In the genomic region with DNA sequence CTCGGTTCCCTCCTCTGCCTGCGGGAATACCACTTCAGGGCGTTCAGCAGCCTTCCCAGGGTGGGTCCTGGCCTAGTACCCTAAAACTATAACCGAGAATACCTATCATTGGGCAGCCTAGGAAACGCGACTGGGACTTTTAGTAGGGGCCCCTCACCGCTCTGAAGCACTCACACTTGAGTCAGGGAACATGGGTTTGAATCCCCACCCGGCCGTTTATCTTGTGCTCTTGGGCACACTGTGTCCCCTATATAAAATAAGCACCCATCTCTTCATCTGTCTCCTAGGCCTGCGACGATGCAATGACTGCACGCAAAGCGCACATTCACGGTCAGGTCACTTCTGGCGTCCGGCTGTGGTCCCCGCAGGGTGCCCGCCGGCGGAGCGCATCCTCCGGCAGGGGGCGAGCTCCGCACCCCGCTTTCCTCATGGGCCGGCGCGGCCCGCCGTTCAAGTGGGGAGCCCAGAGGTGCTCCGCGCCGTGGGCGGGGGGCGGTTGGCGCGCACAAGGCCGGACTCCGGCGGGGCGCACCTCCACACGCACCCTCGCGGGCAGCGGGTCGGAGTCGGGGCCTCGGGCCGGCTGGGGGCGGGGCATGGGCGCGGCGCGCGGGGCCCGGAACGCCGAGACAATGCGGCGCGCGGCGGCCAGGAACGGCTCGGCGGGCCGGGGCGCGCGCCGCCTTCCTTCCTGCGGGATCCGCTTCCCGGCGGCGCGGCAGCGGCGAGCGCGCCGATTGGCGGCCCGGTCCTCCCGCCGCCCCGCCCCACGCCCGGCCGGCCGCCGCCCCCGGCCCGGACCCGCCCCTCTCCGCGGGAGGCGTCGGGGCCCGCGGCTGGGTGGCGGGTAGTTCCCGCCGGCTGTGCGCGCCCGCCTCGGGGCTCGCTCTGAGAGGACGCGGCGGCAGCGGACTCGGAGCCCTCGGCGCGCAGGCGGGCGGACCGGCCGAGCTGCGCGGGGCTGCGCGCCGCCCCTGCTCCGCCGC, we compare ENCODE assay signal across 7 cellular contexts. TPM values are rescaled to one million over a fixed set of nuclear protein-coding genes. Genes with fewer than 3 reads are reported as not detected.
A peak's percentile ranks its signal among the peaks of the same experiment; 100 is the strongest.
DNase-seq lines count a peak whose midpoint lies in the region; ATAC-seq, FAIRE-seq and TF ChIP-seq lines count a peak whose summit lies in the region.

TSS of gene ASAP2 (plus strand) at position 850 of the 986 bp plus-strand sequence. CDS start 293 bp downstream, outside the sequence.

- no peak within 1 kb of the TSS for H3K23ac ChIP-seq in H1 (ENCODE audit: insufficient read length)

- 4% methylated on average over 61 of the region's 128 CpGs; no CpG with 5 or more reads in 1 of the 2 experiments for WGBS in H1 (ENCODE audit: extremely low coverage in 1 of 2, insufficient coverage in 1 of 2, insufficient read length in 1 of 2, insufficient replicate concordance in 2 of 2, low coverage in 1 of 2, low lambda C conversion rate in 2 of 2, missing lambda C conversion rate in 1 of 2), 2 experiments
- 1 to 3% methylated on average over 54 to 128 of the region's 128 CpGs for WGBS in lung, 2 donors

- TF ChIP-seq EP300 in H1 (IDR thresholded peaks at IDR 0.05; ENCODE audit: borderline replicate concordance in 1 of 2, low read depth in 2 of 2, low read length in 2 of 2), result no peak

- peaks cover 4% of the 10 kb centered on the region; the same call in 1 of the 2 replicates for H3K23me2 ChIP-seq in H1 (ENCODE audit: low read depth, low read length)

- H3K9ac ChIP-seq in H1 (replicated peaks in 1 of 4; ENCODE audit: extremely low read depth in 1 of 4, low read depth in 3 of 4, low read length in 3 of 4), result peak within 1 kb of the TSS; percentile 75 to 98 (median 85)

- H3K36me3 ChIP-seq in HEK293 (ENCODE audit: control insufficient read depth in 2 of 2, insufficient read depth in 1 of 2, low read length in 2 of 2), result no peaks in the 10 kb centered on the region
- H3K36me3 ChIP-seq in H1 (ENCODE audit: control insufficient read depth in 2 of 4, insufficient read depth in 4 of 4, low read length in 3 of 4), result no peaks in the 10 kb centered on the region
- H3K36me3 ChIP-seq in lung (ENCODE audit: control insufficient read depth in 2 of 2, insufficient read depth in 2 of 2, low read length in 2 of 2), result no peaks in the 10 kb centered on the region

- peak within 1 kb of the TSS; percentile 55 for H3K18ac ChIP-seq in H1 (ENCODE audit: extremely low read depth, low read length)

- no peak within 1 kb of the TSS for H2BK12ac ChIP-seq in H1 (ENCODE audit: low read depth, low read length)

- H2BK15ac ChIP-seq in H1 (ENCODE audit: low read length), result peak within 1 kb of the TSS; percentile 72; the same call in 1 of the 2 replicates

- TF ChIP-seq CTCF in GM12864 (IDR thresholded peaks at IDR 0.05; ENCODE audit: low read depth, low read length, missing control alignments) (peak; percentile 59), HEK293 (tag by site-specific recombination; IDR thresholded peaks at IDR 0.05) (peak; percentile 71), H1 (IDR thresholded peaks at IDR 0.05; ENCODE audit: control extremely low read depth in 1 of 3, insufficient read depth in 1 of 3, low read depth in 1 of 3, low read length in 3 of 3) (peak; percentile 56 to 72 (median 63)), lung (IDR thresholded peaks at IDR 0.05; ENCODE audit: control extremely low read depth, extremely low read depth) (peak; percentile 39)

- H3K79me2 ChIP-seq in H1 (ENCODE audit: control insufficient read depth in 1 of 2, insufficient read depth in 2 of 2, low read length in 2 of 2), result peaks cover 0 to 19% of the 10 kb centered on the region in 2 experiments; a peak in 2 of 4 replicates

- no peaks in the 10 kb centered on the region for H3K79me1 ChIP-seq in H1 (ENCODE audit: low read depth, low read length)

- peak within 1 kb of the TSS; percentile 38 for H4K91ac ChIP-seq in H1 (replicated peaks; ENCODE audit: insufficient read length, low read length)

- peak within 1 kb of the TSS; percentile 97 for H4K8ac ChIP-seq in H1 (ENCODE audit: extremely low read depth, insufficient read depth, low read length)

- H3K27ac ChIP-seq in HEK293 (ENCODE audit: extremely low read depth, low read depth, low read length), result peak within 1 kb of the TSS; percentile 91
- H3K27ac ChIP-seq in H1 (ENCODE audit: low read depth, low read length), result no peak within 1 kb of the TSS
- H3K27ac ChIP-seq in lung (ENCODE audit: low read depth in 1 of 2, low read length in 1 of 2), result peak within 1 kb of the TSS; percentile 91 to 95

- no peak within 1 kb of the TSS for H2AK5ac ChIP-seq in H1 (ENCODE audit: low read depth, low read length)

- H2BK120ac ChIP-seq in H1 (replicated peaks; ENCODE audit: low read depth, low read length), result no peak within 1 kb of the TSS

- H3K56ac ChIP-seq in H1 (replicated peaks; ENCODE audit: insufficient read length, low read depth, low read length), result no peak within 1 kb of the TSS

- H2AFZ ChIP-seq in H1 (ENCODE audit: low read length), result peak within 1 kb of the TSS; percentile 66

- peaks cover 10% of the 10 kb centered on the region for H3K4me1 ChIP-seq in HEK293 (ENCODE audit: control insufficient read depth, insufficient read depth, low read length)
- peaks cover 0 to 6% (median 3%) of the 10 kb centered on the region in 4 experiments; a peak in 4 of 7 replicates for H3K4me1 ChIP-seq in H1 (replicated peaks in 1 of 4; ENCODE audit: control insufficient read depth in 3 of 4, insufficient read depth in 4 of 4, low read length in 3 of 4)
- peaks cover 0 to 4% of the 10 kb centered on the region in 2 donors for H3K4me1 ChIP-seq in lung (ENCODE audit: control insufficient read depth in 2 of 2, insufficient read depth in 2 of 2, low read length in 2 of 2)

- peak; percentile 78 for ATAC-seq in lung (ENCODE audit: insufficient read depth, low FRiP score)

- peak; percentile 31 to 63; a peak in 2 of 4 replicates for TF ChIP-seq RAD21 in H1 (IDR thresholded peaks at IDR 0.05 in 1 of 2, conservative IDR thresholded peaks at IDR 0.05 in 1 of 2; ENCODE audit: low read depth in 2 of 2, low read length in 2 of 2)

- H3K4me2 ChIP-seq in H1 (ENCODE audit: insufficient read depth in 1 of 2, low read depth in 2 of 2, low read length in 2 of 2), result peak within 1 kb of the TSS; percentile 70 to 89

- no peak within 1 kb of the TSS for H4K5ac ChIP-seq in H1 (ENCODE audit: insufficient read length, low read depth, low read length)

- peak within 1 kb of the TSS; percentile 38 for H3K14ac ChIP-seq in H1 (ENCODE audit: insufficient read length)

- no peak for FAIRE-seq in H1 (lab: Jason Lieb, UNC)

- H3K4ac ChIP-seq in H1 (replicated peaks; ENCODE audit: insufficient read length, low read depth, low read length), result peak within 1 kb of the TSS; percentile 95

- H3K9me3 ChIP-seq in HEK293 (ENCODE audit: control insufficient read depth, insufficient read depth, low read depth, low read length), result no peaks in the 10 kb centered on the region
- no peaks in the 10 kb centered on the region for H3K9me3 ChIP-seq in H1 (ENCODE audit: insufficient read depth in 2 of 2, low read depth in 1 of 2, low read length in 1 of 2)
- no peaks in the 10 kb centered on the region for H3K9me3 ChIP-seq in lung (ENCODE audit: control insufficient read depth in 2 of 2, insufficient read depth in 1 of 2, low read length in 1 of 2)

- H3K4me3 ChIP-seq in GM12864 (ENCODE audit: low read depth, low read length), result peak within 1 kb of the TSS; percentile 44
- peak within 1 kb of the TSS; percentile 93 for H3K4me3 ChIP-seq in HEK293 (ENCODE audit: low read depth, low read length)
- peak within 1 kb of the TSS; percentile 67 to 95 (median 80) for H3K4me3 ChIP-seq in H1 (ENCODE audit: extremely low read depth in 1 of 4, insufficient read depth in 2 of 4, low read depth in 3 of 4, low read length in 4 of 4)
- peak within 1 kb of the TSS; percentile 94 for H3K4me3 ChIP-seq in lung

- H3K27me3 ChIP-seq in H1 (replicated peaks in 1 of 4; ENCODE audit: control insufficient read depth in 3 of 4, extremely low read depth in 1 of 4, insufficient read depth in 3 of 4, low read length in 3 of 4) (peaks cover 0 to 6% (median 3%) of the 10 kb centered on the region in 4 experiments; a peak in 3 of 7 replicates), lung (ENCODE audit: control insufficient read depth, insufficient read depth) (no peaks in the 10 kb centered on the region)

- DNase-seq in GM12864 (ENCODE audit: low read depth) (no peak), NCI-H1694 (lab: John Stamatoyannopoulos, UW) (peak; percentile 35), H1 (ENCODE audit: low read depth in 1 of 2, low spot score in 2 of 2) (peak in 1 of 2 experiments; percentile 80), lung (ENCODE audit: low spot score) (peak; percentile 72)
- peak; percentile 51 for DNase-seq in activated CD4-positive, CD25-positive, alpha-beta regulatory T cell treated with anti-CD3 and anti-CD28 coated beads, Interleukin-2, amount 50 U/mL, for 72 hours
- DNase-seq in stimulated activated CD8-positive, alpha-beta memory T cell treated with anti-CD3 and anti-CD28 coated beads, Interleukin-15, amount 100 ng/mL, for 48 hours (ENCODE audit: low read depth in 2 of 2), result peak; percentile 10 to 14

- no peak within 1 kb of the TSS for H2BK5ac ChIP-seq in H1 (ENCODE audit: low read depth, low read length)

- CTCF ChIA-PET in HEK293 (lab: Yijun Ruan, JAX) (interaction anchor here (0.7 to 3.2 kb wide), 11 partner anchors 17 to 353 kb away, joined by 3 to 12 read pairs (median 3); no protein-coding TSS in a partner anchor), H1 (lab: Charles Lee; ENCODE audit: partially characterized antibody) (interaction anchor here (0.6 to 2.6 kb wide), 24 partner anchors 9 to 216 kb away, joined by 3 to 13 read pairs (median 4); no protein-coding TSS in a partner anchor)

- peaks cover 8 to 12% of the 10 kb centered on the region in 2 experiments for H4K20me1 ChIP-seq in H1 (replicated peaks in 1 of 2; ENCODE audit: control insufficient read depth in 1 of 2, insufficient read depth in 2 of 2, low read length in 2 of 2)

- POLR2A ChIA-PET in HEK293 (lab: Yijun Ruan, JAX), result interaction anchor here (0.5 to 1.0 kb wide), 3 partner anchors 28 to 410 kb away, joined by 4 to 5 read pairs (median 4); no protein-coding TSS in a partner anchor
- POLR2A ChIA-PET in H1 (lab: Charles Lee; ENCODE audit: partially characterized antibody), result interaction anchor here (0.7 to 2.2 kb wide), 5 partner anchors 12 to 125 kb away, joined by 3 to 8 read pairs (median 4); no protein-coding TSS in a partner anchor

- peak; percentile 56 to 59 for TF ChIP-seq POLR2A in H1 (IDR thresholded peaks at IDR 0.05; ENCODE audit: control extremely low read depth in 1 of 2, low read depth in 2 of 2, low read length in 2 of 2)

- no peak within 1 kb of the TSS for H2BK20ac ChIP-seq in H1 (ENCODE audit: low read length)

RNA-seq across cellular contexts. Expression of gene ASAP2, which starts in this region (rescaled TPM):
- total RNA-seq in H1 (2021; fragmentation: NEBNext Ultra II Directional; extraction: Animal tissue kit (Norgen Biotek cat#: 25700)), result 16.6 and 18.7 TPM in 2 replicates
- 8.6 and 10.2 TPM in 2 replicates for polyA plus RNA-seq in H1 (2011; rRNA removed)
- polyA plus RNA-seq in H1 (2011; cell fraction: cytosol; rRNA removed), result 9.5 TPM
- 10.5 TPM for polyA plus RNA-seq in H1 (2011; cell fraction: nucleus; rRNA removed)
- polyA plus RNA-seq in H1 (2012, experiment 1 of 2), result 9.0 to 13.2 TPM (median 10.2 TPM) in 4 replicates
- polyA plus RNA-seq in H1 (2012, experiment 2 of 2), result 0.70 TPM
- 10.7 TPM for polyA plus RNA-seq in H1 (2013, experiment 1 of 2)
- polyA plus RNA-seq in H1 (2013, experiment 2 of 2), result 11.2 TPM
- polyA minus RNA-seq in H1 (2011; rRNA and poly(A)+ RNA removed), result 15.3 and 16.8 TPM in 2 replicates
- 8.6 TPM for polyA minus RNA-seq in H1 (2011; cell fraction: cytosol; rRNA and poly(A)+ RNA removed)
- polyA minus RNA-seq in H1 (2011; cell fraction: nucleus; rRNA and poly(A)+ RNA removed), result 19.0 TPM
- total RNA-seq in lung, result 10 to 100 TPM; 19.2 to 30.9 TPM
- 10 to 100 TPM in 1 of 2 donors, 1 to 10 TPM in 1; 7.4 to 14.8 TPM for polyA plus RNA-seq in lung

Comparison
In these comparisons a context has a peak if more than half of its experiments do, and no peak if none do; other contexts are left out.
1. H3K4me3 ChIP-seq: peak in every context shown above with its lines; median percentile 94 in lung; 93 in HEK293; 80 in H1; 44 in GM12864.